ENCODE assay signal across 15 cellular contexts in genomic region chr6:91273729-91274128, GRCh38.
DNase-seq lines count a peak whose midpoint lies in the region; ATAC-seq and TF ChIP-seq lines count a peak whose summit lies in the region.
"Had no signal": no experiment of that assay in that cellular context is flagged by ENCODE, and none has a peak within 500 bp of the region (broad histone marks: within the 10 kb centered on the region; RNA-seq: fewer than 3 reads in every experiment).

No MANE protein-coding gene starts in this region.

- ATAC-seq in foreskin keratinocyte: no peak
- ATAC-seq: GM12878, lower lobe of right lung had no signal

- no peaks in the 10 kb centered on the region for H3K27me3 ChIP-seq in sigmoid colon
- H3K27me3 ChIP-seq in foreskin keratinocyte: no peaks in the 10 kb centered on the region
- H3K27me3 ChIP-seq: SJCRH30 had no signal

- TF ChIP-seq POLR2A in sigmoid colon (IDR thresholded peaks at IDR 0.05): no peak

- POLR2A ChIA-PET in HEK293 (lab: Yijun Ruan, JAX): no interaction called here

- DNase-seq in NCI-H524 treated with DMSO at 0.1 percent for 48 hours (lab: John Stamatoyannopoulos, UW) (peak; percentile 26), choroid plexus epithelial cell (ENCODE audit: low read depth) (peak; percentile 92), sigmoid colon (peak; percentile 74), MV-4-11 (lab: John Stamatoyannopoulos, UW) (no peak), foreskin keratinocyte (no peak)
- DNase-seq in activated CD4-positive, alpha-beta T cell treated with anti-CD3 and anti-CD28 coated beads, Interleukin-2, amount 50 U/mL, for 4 hours: no peak
- DNase-seq: activated CD4-positive, alpha-beta T cell treated with anti-CD3 and anti-CD28 coated beads, Interleukin-2, amount 50 U/mL, for 1 hour; GDM1; lower lobe of right lung; occipital lobe; T-helper 9 cell had no signal

- CTCF ChIA-PET in HEK293 (lab: Yijun Ruan, JAX): interaction anchor here (0.7 to 1.1 kb wide), 2 partner anchors 16 to 53 kb away, joined by 3 to 4 read pairs; no protein-coding TSS in a partner anchor

- intact Hi-C loops in sigmoid colon (cut with DNase I): no loop called here

- no peaks in the 10 kb centered on the region for H3K36me3 ChIP-seq in HEK293 (ENCODE audit: control insufficient read depth in 2 of 2, insufficient read depth in 1 of 2, low read length in 2 of 2)
- no peaks in the 10 kb centered on the region for H3K36me3 ChIP-seq in sigmoid colon
- H3K36me3 ChIP-seq: lower lobe of right lung, SJCRH30 had no signal

- TF ChIP-seq CTCF in HEK293 (tag by site-specific recombination; IDR thresholded peaks at IDR 0.05) (no peak), choroid plexus epithelial cell (conservative IDR thresholded peaks at IDR 0.05; ENCODE audit: low read depth, low read length) (no peak), sigmoid colon (IDR thresholded peaks at IDR 0.05) (no peak), foreskin keratinocyte (conservative IDR thresholded peaks at IDR 0.05) (no peak)

- H3K9me3 ChIP-seq in HEK293 (ENCODE audit: control insufficient read depth, insufficient read depth, low read depth, low read length) (no peaks in the 10 kb centered on the region), sigmoid colon (no peaks in the 10 kb centered on the region)
- H3K9me3 ChIP-seq: lower lobe of right lung, SJCRH30 had no signal

- no peak overlapping the region for H3K4me3 ChIP-seq in HEK293 (ENCODE audit: low read depth, low read length)
- no peak overlapping the region for H3K4me3 ChIP-seq in choroid plexus epithelial cell (ENCODE audit: low read depth, low read length)
- H3K4me3 ChIP-seq in sigmoid colon: no peak overlapping the region
- H3K4me3 ChIP-seq: GM12878, lower lobe of right lung, SJCRH30, skin epidermis had no signal

- no peaks in the 10 kb centered on the region for H3K4me1 ChIP-seq in HEK293 (ENCODE audit: control insufficient read depth, insufficient read depth, low read length)
- H3K4me1 ChIP-seq in sigmoid colon: no peaks in the 10 kb centered on the region
- H3K4me1 ChIP-seq in foreskin keratinocyte: no peaks in the 10 kb centered on the region
- H3K4me1 ChIP-seq: lower lobe of right lung, SJCRH30 had no signal

- 53 to 75% methylated on average over 5 of the region's 5 CpGs for WGBS in sigmoid colon, 2 donors

- no peak for TF ChIP-seq EP300 in sigmoid colon (IDR thresholded peaks at IDR 0.05)

- H3K27ac ChIP-seq in HEK293 (ENCODE audit: extremely low read depth, low read depth, low read length) (no peak overlapping the region), sigmoid colon (no peak overlapping the region), foreskin keratinocyte (no peak overlapping the region)
- H3K27ac ChIP-seq: lower lobe of right lung, SJCRH30, skin epidermis had no signal

TF ChIP-seq in HEK293, 187 proteins besides CTCF, POLR2A, EP300 and RAD21:
- TF ChIP-seq ZIC2 (tag by site-specific recombination; IDR thresholded peaks at IDR 0.05): 0 out of 2 replicates have a peak, but pooled peaks have one; percentile 29
- no peak for TF ChIP-seq AEBP2 (tag by site-specific recombination; IDR thresholded peaks at IDR 0.05; ENCODE audit: borderline replicate concordance)

Comparison
In these comparisons a context has a peak if more than half of its experiments do, and no peak if none do; other contexts are left out.
1. DNase-seq: peak in NCI-H524 treated with DMSO at 0.1 percent for 48 hours (single experiment), choroid plexus epithelial cell (single experiment) and sigmoid colon (single experiment); none in MV-4-11 (single experiment), foreskin keratinocyte (0 of 2) and activated CD4-positive, alpha-beta T cell treated with anti-CD3 and anti-CD28 coated beads, Interleukin-2, amount 50 U/mL, for 4 hours (0 of 2).